In genomic region chr7:121395961-121396757, GRCh38 we compare ENCODE assay signal across 8 cellular contexts. TPM values are rescaled to one million over a fixed set of nuclear protein-coding genes. Genes with fewer than 3 reads are reported as not detected.
DNase-seq lines count a peak whose midpoint lies in the region; TF ChIP-seq lines count a peak whose summit lies in the region.

A gene with protein sequence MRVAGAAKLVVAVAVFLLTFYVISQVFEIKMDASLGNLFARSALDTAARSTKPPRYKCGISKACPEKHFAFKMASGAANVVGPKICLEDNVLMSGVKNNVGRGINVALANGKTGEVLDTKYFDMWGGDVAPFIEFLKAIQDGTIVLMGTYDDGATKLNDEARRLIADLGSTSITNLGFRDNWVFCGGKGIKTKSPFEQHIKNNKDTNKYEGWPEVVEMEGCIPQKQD (minus strand): TSS chr7:121396308. CDS start chr7:121382969, 13,339 bp downstream.

- H3K4me2 ChIP-seq in Loucy (ENCODE audit: low read depth, low read length, poor library complexity, severe bottlenecking) (peak within 1 kb of the TSS; percentile 69), neuronal stem cell (ENCODE audit: insufficient read depth, low read length, poor library complexity, severe bottlenecking) (peak within 1 kb of the TSS; percentile 65)

- no peak within 1 kb of the TSS for H2AK5ac ChIP-seq in neuronal stem cell (ENCODE audit: low read depth, low read length)

- H3K9me3 ChIP-seq in Loucy (ENCODE audit: insufficient read depth, low read depth, low read length) (no peaks in the 10 kb centered on the region), neuronal stem cell (replicated peaks in 1 of 2; ENCODE audit: control insufficient read depth in 2 of 2, insufficient read depth in 1 of 2, low read depth in 1 of 2, low read length in 2 of 2) (peaks cover 0 to 10% of the 10 kb centered on the region in 2 donors)

- H3F3A ChIP-seq in Loucy (ENCODE audit: low read depth), result no peaks in the 10 kb centered on the region

- H4K91ac ChIP-seq in neuronal stem cell (ENCODE audit: low read depth, low read length, poor library complexity), result no peak within 1 kb of the TSS

- no peak within 1 kb of the TSS for H2BK120ac ChIP-seq in neuronal stem cell (ENCODE audit: low read depth, low read length)

- peak within 1 kb of the TSS; percentile 95 for H3K23ac ChIP-seq in neuronal stem cell (ENCODE audit: low read depth, low read length, poor library complexity)

- H3K9me2 ChIP-seq in Loucy (replicated peaks; ENCODE audit: low read depth, low read length), result no peaks in the 10 kb centered on the region

- peak within 1 kb of the TSS; percentile 89 for H3K4me3 ChIP-seq in H7 (ENCODE audit: insufficient read depth, low read depth, low read length)
- H3K4me3 ChIP-seq in Loucy (ENCODE audit: low read length, poor library complexity, severe bottlenecking), result peak within 1 kb of the TSS; percentile 79
- peak within 1 kb of the TSS; percentile 89 to 97 for H3K4me3 ChIP-seq in neuronal stem cell (ENCODE audit: low read length in 2 of 2)

- peak within 1 kb of the TSS; percentile 94 for H3K18ac ChIP-seq in neuronal stem cell (ENCODE audit: low read length)

- H4K8ac ChIP-seq in neuronal stem cell (ENCODE audit: low read depth, low read length), result no peak within 1 kb of the TSS

- H3K27me3 ChIP-seq in H7 (ENCODE audit: control insufficient read depth, insufficient read depth, low read length) (no peaks in the 10 kb centered on the region), Loucy (ENCODE audit: insufficient read depth, low read length, poor library complexity, severe bottlenecking) (no peaks in the 10 kb centered on the region), neuronal stem cell (ENCODE audit: control insufficient read depth in 3 of 3, insufficient read depth in 3 of 3, low read depth in 1 of 3, low read length in 3 of 3) (no peaks in the 10 kb centered on the region)

- no peak within 1 kb of the TSS for H3K14ac ChIP-seq in neuronal stem cell (ENCODE audit: low read length)

- peak within 1 kb of the TSS; percentile 73 for H3K9ac ChIP-seq in Loucy (ENCODE audit: low read depth, low read length, poor library complexity, severe bottlenecking)
- peak within 1 kb of the TSS; percentile 94 for H3K9ac ChIP-seq in neuronal stem cell (ENCODE audit: low read depth, low read length, poor library complexity)

- H3K27ac ChIP-seq in neuronal stem cell (replicated peaks; ENCODE audit: low read length), result peak within 1 kb of the TSS; percentile 80

- peaks cover 1% of the 10 kb centered on the region for H3K79me1 ChIP-seq in neuronal stem cell (ENCODE audit: low read depth, low read length)

- no CpG with 5 or more reads among the region's 85 CpGs for WGBS in neuronal stem cell (ENCODE audit: extremely low coverage in 2 of 2, insufficient read length in 2 of 2, insufficient replicate concordance in 1 of 2), 2 donors

- no peak within 1 kb of the TSS for H2BK12ac ChIP-seq in neuronal stem cell (ENCODE audit: low read length)

- H4K20me1 ChIP-seq in Loucy (ENCODE audit: insufficient read depth, low read length, poor library complexity, severe bottlenecking), result peaks cover 17% of the 10 kb centered on the region

- no peak within 1 kb of the TSS for H2BK15ac ChIP-seq in neuronal stem cell (ENCODE audit: low read length)

- H2BK5ac ChIP-seq in neuronal stem cell (ENCODE audit: low read length), result peak within 1 kb of the TSS; percentile 82

- DNase-seq in GDM1 (lab: John Stamatoyannopoulos, UW), result peak; percentile 87
- peak; percentile 96 for DNase-seq in H7
- peak; percentile 81 for DNase-seq in SHP77 treated with DMSO at 0.1 percent for 48 hours (lab: John Stamatoyannopoulos, UW)
- DNase-seq in activated gamma-delta T cell treated with anti-CD3 and anti-CD28 coated beads, Interleukin-2, amount 50 U/mL, for 16 hours (ENCODE audit: low read depth), result peak; percentile 69
- peak; percentile 90 for DNase-seq in foreskin melanocyte
- DNase-seq in neuronal stem cell (ENCODE audit: low spot score), result peak; percentile 95

- TF ChIP-seq CTCF in Loucy (conservative IDR thresholded peaks at IDR 0.05; ENCODE audit: low read length) (peak; percentile 65), subcutaneous adipose tissue (IDR thresholded peaks at IDR 0.05; ENCODE audit: low read depth) (no peak)

- H3K36me3 ChIP-seq in H7 (replicated peaks; ENCODE audit: control insufficient read depth, insufficient read depth, low read length), result no peaks in the 10 kb centered on the region; the same call in 1 of the 2 replicates
- no peaks in the 10 kb centered on the region for H3K36me3 ChIP-seq in Loucy (ENCODE audit: insufficient read depth, low read length)
- peaks cover 0 to 21% of the 10 kb centered on the region in 2 donors for H3K36me3 ChIP-seq in neuronal stem cell (replicated peaks in 1 of 2; ENCODE audit: control insufficient read depth in 2 of 2, insufficient read depth in 2 of 2, low read length in 2 of 2)

- peaks cover 23% of the 10 kb centered on the region for H3K4me1 ChIP-seq in Loucy (ENCODE audit: insufficient read depth, low read length, poor library complexity, severe bottlenecking)
- peaks cover 5 to 7% of the 10 kb centered on the region in 2 donors for H3K4me1 ChIP-seq in neuronal stem cell (ENCODE audit: control insufficient read depth in 2 of 2, insufficient read depth in 1 of 2, low read depth in 1 of 2, low read length in 2 of 2)

- peak within 1 kb of the TSS; percentile 85 for H2AFZ ChIP-seq in Loucy (ENCODE audit: low read length)
- peak within 1 kb of the TSS; percentile 81 for H2AFZ ChIP-seq in neuronal stem cell (ENCODE audit: low read length)

- peaks cover 33% of the 10 kb centered on the region; the same call in 1 of the 2 replicates for H3K79me2 ChIP-seq in Loucy (ENCODE audit: insufficient read depth, low read length)

- H3K4ac ChIP-seq in neuronal stem cell (ENCODE audit: low read length), result no peak within 1 kb of the TSS

RNA-seq across cellular contexts. Expression of the gene that starts here (rescaled TPM):
- 30.3 and 34.9 TPM in 2 replicates for total RNA-seq in H7 (2014; rRNA removed; shearing (Covaris generic))
- polyA plus RNA-seq in neuronal stem cell (2013, experiment 1 of 2), result 39.6 TPM
- polyA plus RNA-seq in neuronal stem cell (2013, experiment 2 of 2), result 40.5 TPM
- 10 to 100 TPM; 29.6 to 54.0 (median 41.1) TPM for total RNA-seq in subcutaneous adipose tissue

Comparison
In these comparisons a context has a peak if more than half of its experiments do, and no peak if none do; other contexts are left out.
1. Peak in every context shown above with its lines: DNase-seq, H3K4me3 ChIP-seq and H3K27ac ChIP-seq.